8 cellular contexts compared by ENCODE assay signal in the genomic region with DNA sequence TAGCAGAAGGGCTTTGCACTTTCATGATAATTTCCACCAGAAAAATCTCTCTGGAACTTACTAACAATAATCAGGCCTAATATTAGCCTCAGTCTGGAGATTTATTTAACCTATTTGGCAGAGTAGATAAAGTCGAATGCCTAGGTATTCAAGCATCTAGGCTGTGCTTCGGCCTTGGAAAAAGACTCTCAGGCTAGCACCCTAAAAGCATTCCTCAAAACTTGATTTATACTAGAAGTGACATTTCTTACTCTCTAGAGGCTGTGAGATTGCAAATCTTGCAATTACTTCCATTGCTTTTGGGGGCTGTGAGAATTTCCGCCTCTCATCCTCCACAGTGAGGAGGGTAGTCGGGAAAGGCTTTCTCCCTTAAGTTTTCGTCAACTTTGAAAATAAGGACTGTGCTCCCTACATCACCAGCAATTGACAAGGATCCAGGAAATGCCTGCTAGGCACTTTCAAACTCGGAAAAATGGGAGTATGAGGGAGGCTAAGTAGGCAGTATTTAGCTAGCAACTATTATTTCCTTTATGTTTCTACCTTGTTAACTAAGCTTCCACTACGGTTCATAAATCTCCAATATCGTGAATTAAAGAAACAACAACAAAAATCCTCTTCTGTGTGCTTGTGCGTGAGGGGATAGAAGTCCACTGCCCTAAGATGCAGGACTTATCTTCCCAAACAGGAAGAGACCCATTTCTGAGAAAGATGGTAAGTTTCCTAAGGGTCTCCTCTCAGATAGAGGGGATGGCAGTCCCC. TPM values are rescaled to one million over a fixed set of nuclear protein-coding genes. Genes with fewer than 3 reads are reported as not detected.
A peak's percentile ranks its signal among the peaks of the same experiment; 100 is the strongest.
DNase-seq lines count a peak whose midpoint lies in the region; ATAC-seq, FAIRE-seq and TF ChIP-seq lines count a peak whose summit lies in the region.

No MANE protein-coding gene starts in this region.

- peaks cover 10% of the 10 kb centered on the region for H3K36me3 Mint-ChIP-seq in activated CD8-positive, alpha-beta memory T cell treated with anti-CD3 and anti-CD28 coated beads, Interleukin-2, amount 10 ng/mL, durations not matched to agents 7 days and 5 days

- peak overlapping the region; percentile 42 for H2AFZ ChIP-seq in HepG2 (ENCODE audit: low read length)

- CTCF ChIA-PET in activated CD8-positive, alpha-beta memory T cell treated with anti-CD3 and anti-CD28 coated beads, Interleukin-2, amount 10 ng/mL, durations not matched to agents 7 days and 5 days (lab: Charles Lee), result interaction anchor here (1.0 to 2.9 kb wide), 4 partner anchors 8 to 626 kb away, joined by 3 to 20 read pairs (median 4); no protein-coding TSS in a partner anchor
- CTCF ChIA-PET in HepG2 (lab: Yijun Ruan, JAX; ENCODE audit: low intra/inter-chr PET ratio, low total read pairs), result no interaction called here

- peaks cover 12% of the 10 kb centered on the region for H3K79me2 ChIP-seq in HepG2 (ENCODE audit: insufficient read depth, low read length)

- TF ChIP-seq RAD21 in HepG2 (CRISPR knock-in tag; IDR thresholded peaks at IDR 0.05), result no peak

- BruUV-seq in HepG2 (replicated peaks; lab: Mats Ljungman, UMichigan), result TSS peak; percentile 90

- ATAC-seq in activated CD8-positive, alpha-beta memory T cell treated with anti-CD3 and anti-CD28 coated beads, Interleukin-2, amount 10 ng/mL, durations not matched to agents 7 days and 5 days, result no peak
- no peak for ATAC-seq in HepG2
- ATAC-seq in GM21528 (IDR thresholded peaks at IDR 0.05; ENCODE audit: low FRiP score, unreplicated experiment), result no peak

- peaks cover 13 to 23% of the 10 kb centered on the region in 2 donors for H3K4me1 ChIP-seq in adrenal gland (replicated peaks in 1 of 2)
- peaks cover 23% of the 10 kb centered on the region for H3K4me1 ChIP-seq in HepG2 (ENCODE audit: insufficient read depth, low read length)
- peaks cover 11% of the 10 kb centered on the region for H3K4me1 ChIP-seq in thymus (ENCODE audit: control insufficient read depth, insufficient read depth, low read length)

- TF ChIP-seq EP300 in HepG2 (IDR thresholded peaks at IDR 0.05; ENCODE audit: low read depth in 2 of 2, low read length in 2 of 2), result no peak
- no peak for TF ChIP-seq EP300 in HepG2 (CRISPR knock-in tag; IDR thresholded peaks at IDR 0.05; ENCODE audit: borderline replicate concordance)

- in situ Hi-C loops in HepG2 (cut with HindIII; ENCODE audit: extremely low pct_ligation_motif_present, low pct_unique_long_range_greater_than_20kb), result loop anchor here (10.0 to 25.0 kb wide), 2 partner anchors 467 to 635 kb away; no protein-coding TSS in a partner anchor

- no peak for FAIRE-seq in HepG2 (lab: Jason Lieb, UNC)

- POLR2A ChIA-PET in HepG2 (lab: Yijun Ruan, JAX), result interaction anchor here (0.7 to 1.9 kb wide), 3 partner anchors 468 to 848 kb away, joined by 3 to 11 read pairs (median 9); no protein-coding TSS in a partner anchor

- H3K9ac ChIP-seq in HepG2 (ENCODE audit: insufficient read depth, low read depth, low read length), result peak overlapping the region; percentile 65

- no peaks in the 10 kb centered on the region for H3K9me3 ChIP-seq in adrenal gland (replicated peaks in 1 of 3)
- no peaks in the 10 kb centered on the region for H3K9me3 ChIP-seq in HepG2 (ENCODE audit: low read length)
- peaks cover 1% of the 10 kb centered on the region for H3K9me3 ChIP-seq in thymus (ENCODE audit: control insufficient read depth)

- H3K4me1 Mint-ChIP-seq in activated CD8-positive, alpha-beta memory T cell treated with anti-CD3 and anti-CD28 coated beads, Interleukin-2, amount 10 ng/mL, durations not matched to agents 7 days and 5 days, result peaks cover 17% of the 10 kb centered on the region

- peak overlapping the region; percentile 89 for H3K4me3 Mint-ChIP-seq in activated CD8-positive, alpha-beta memory T cell treated with anti-CD3 and anti-CD28 coated beads, Interleukin-2, amount 10 ng/mL, durations not matched to agents 7 days and 5 days

- TF ChIP-seq CTCF in adrenal gland (IDR thresholded peaks at IDR 0.05), result no peak
- TF ChIP-seq CTCF in HepG2 (CRISPR knock-in tag; IDR thresholded peaks at IDR 0.05), result no peak

- H3K27me3 ChIP-seq in adrenal gland (no peaks in the 10 kb centered on the region), HepG2 (ENCODE audit: control insufficient read depth in 1 of 2, insufficient read depth in 2 of 2, low read length in 2 of 2) (peaks cover 0 to 6% of the 10 kb centered on the region in 2 experiments; a peak in 2 of 5 replicates), thymus (ENCODE audit: control insufficient read depth, insufficient read depth) (peaks cover 7% of the 10 kb centered on the region)

- H4K20me1 ChIP-seq in HepG2 (ENCODE audit: insufficient read depth, low read length), result peaks cover 9% of the 10 kb centered on the region; the same call in 1 of the 2 replicates

- no peaks in the 10 kb centered on the region for H3K27me3 Mint-ChIP-seq in activated CD8-positive, alpha-beta memory T cell treated with anti-CD3 and anti-CD28 coated beads, Interleukin-2, amount 10 ng/mL, durations not matched to agents 7 days and 5 days

- intact Hi-C loops in adrenal gland (cut with DNase I) (loop anchor here (10.0 kb wide), 1 partner anchor 627 kb away; no protein-coding TSS in a partner anchor), HepG2 (cut with micrococcal nuclease; ENCODE audit: unreplicated experiment) (loop anchor here (5.0 kb wide), 2 partner anchors 100 to 1745 kb away; partner anchors contain the start of gene CCN1)

- WGBS in adrenal gland, 4 donors, result 16 to 30% (median 27%) methylated on average over 9 of the region's 9 CpGs
- 2% methylated on average over 9 of the region's 9 CpGs for WGBS in HepG2 (ENCODE audit: low lambda C conversion rate)
- WGBS in thymus, result 65% methylated on average over 9 of the region's 9 CpGs

- no peak for TF ChIP-seq POLR2A in adrenal gland (IDR thresholded peaks at IDR 0.05)
- TF ChIP-seq POLR2A in HepG2 (IDR thresholded peaks at IDR 0.05; ENCODE audit: insufficient read depth in 1 of 2, low read depth in 2 of 2, low read length in 2 of 2), result no peak

- H3K36me3 ChIP-seq in adrenal gland (replicated peaks in 1 of 2) (no peaks in the 10 kb centered on the region), HepG2 (replicated peaks in 1 of 2; ENCODE audit: control insufficient read depth in 1 of 2, insufficient read depth in 2 of 2, low read length in 2 of 2) (no peaks in the 10 kb centered on the region), thymus (ENCODE audit: control insufficient read depth, insufficient read depth) (no peaks in the 10 kb centered on the region)

- H3K27ac ChIP-seq in adrenal gland (peak overlapping the region; percentile 17 to 96 (median 91)), HepG2 (ENCODE audit: extremely low read length, insufficient read depth, low read length) (no peak overlapping the region), thymus (ENCODE audit: low read depth) (peak overlapping the region; percentile 84)

- no peak for DNase-seq in activated CD8-positive, alpha-beta memory T cell treated with anti-CD3 and anti-CD28 coated beads, Interleukin-2, amount 10 ng/mL, durations not matched to agents 7 days and 5 days
- no peak for DNase-seq in activated CD8-positive, alpha-beta memory T cell treated with anti-CD3 and anti-CD28 coated beads, Interleukin-2, amount 50 U/mL, for 48 hours
- no peak for DNase-seq in adrenal gland
- DNase-seq in HepG2 (ENCODE audit: low spot score), result no peak
- no peak for DNase-seq in NCI-H1694 (lab: John Stamatoyannopoulos, UW)
- no peak for DNase-seq in NCI-H524 treated with DMSO at 0.1 percent for 48 hours (lab: John Stamatoyannopoulos, UW)

- peak overlapping the region; percentile 90 for H3K27ac Mint-ChIP-seq in activated CD8-positive, alpha-beta memory T cell treated with anti-CD3 and anti-CD28 coated beads, Interleukin-2, amount 10 ng/mL, durations not matched to agents 7 days and 5 days

- H3K4me2 ChIP-seq in HepG2 (ENCODE audit: low read depth, low read length), result peak overlapping the region; percentile 90

- H3K9me3 Mint-ChIP-seq in activated CD8-positive, alpha-beta memory T cell treated with anti-CD3 and anti-CD28 coated beads, Interleukin-2, amount 10 ng/mL, durations not matched to agents 7 days and 5 days (ENCODE audit: low read depth), result no peaks in the 10 kb centered on the region

- H3K4me3 ChIP-seq in adrenal gland (peak overlapping the region in 3 of 4 donors; percentile 4 to 94 (median 81)), HepG2 (replicated peaks in 1 of 3; ENCODE audit: insufficient read depth in 1 of 3, low read depth in 2 of 3, low read length in 3 of 3) (peak overlapping the region; percentile 69 to 87 (median 80)), thymus (ENCODE audit: low read length) (peak overlapping the region; percentile 84)

TF ChIP-seq in HepG2, 621 proteins besides CTCF, POLR2A, EP300 and RAD21 (continues in another document):
- TF ChIP-seq EZH2 (conservative IDR thresholded peaks at IDR 0.05; ENCODE audit: low read depth, low read length) (0 out of 2 replicates have a peak, but pooled peaks have one; percentile 58), ZNF263 (CRISPR knock-in tag; IDR thresholded peaks at IDR 0.05) (peak; percentile 72)

RNA-seq across cellular contexts. Expression of gene LMO4, which starts 1.1 kb away (rescaled TPM):
- total RNA-seq in activated CD8-positive, alpha-beta memory T cell treated with anti-CD3 and anti-CD28 coated beads, Interleukin-2, amount 10 ng/mL, durations not matched to agents 7 days and 5 days, result 10 to 100 TPM; 49.2 to 63.7 TPM
- total RNA-seq in adrenal gland (10 to 100 TPM; 10.3 to 26.9 (median 22.1) TPM), HepG2 (2016; rRNA removed; fragmentation: Illumina TruSeq; extraction: Trizol) (18.2 and 19.3 TPM in 2 replicates)
- polyA plus RNA-seq in adrenal gland (10 to 100 TPM; 16.2 to 21.6 (median 21.1) TPM), HepG2 (2011; rRNA removed) (49.9 and 51.8 TPM in 2 replicates), thymus (57.0 TPM)
- 17.4 and 17.9 TPM in 2 replicates for total RNA-seq in HepG2 (2016; cell fraction: cytosol; rRNA removed; fragmentation: Illumina TruSeq; extraction: Trizol; ENCODE audit: low read depth)
- total RNA-seq in HepG2 (2016; cell fraction: insoluble cytoplasmic fraction; rRNA removed; fragmentation: Illumina TruSeq; extraction: Trizol), result 16.4 and 19.6 TPM in 2 replicates
- total RNA-seq in HepG2 (2016; cell fraction: membrane; rRNA removed; fragmentation: Illumina TruSeq; extraction: Trizol), result 33.7 and 34.0 TPM in 2 replicates
- 10.8 and 11.3 TPM in 2 replicates for total RNA-seq in HepG2 (2016; cell fraction: nucleus; rRNA removed; fragmentation: Illumina TruSeq; extraction: Trizol)
- 37.6 and 48.6 TPM in 2 replicates for polyA plus RNA-seq in HepG2 (2011; cell fraction: cytosol; rRNA removed)
- polyA plus RNA-seq in HepG2 (2011; cell fraction: nucleus; rRNA removed), result 23.7 and 30.8 TPM in 2 replicates
- 28.8 and 41.3 TPM in 2 replicates for polyA plus RNA-seq in HepG2 (2012)
- polyA plus RNA-seq in HepG2 (2016; cell fraction: cytosol; fragmentation: Illumina TruSeq; extraction: Trizol; ENCODE audit: low read depth), result 23.6 and 24.2 TPM in 2 replicates
- 25.7 and 27.6 TPM in 2 replicates for polyA plus RNA-seq in HepG2 (2016; cell fraction: insoluble cytoplasmic fraction; fragmentation: Illumina TruSeq; extraction: Trizol; ENCODE audit: low read depth)
- polyA plus RNA-seq in HepG2 (2016; cell fraction: membrane; fragmentation: Illumina TruSeq; extraction: Trizol; ENCODE audit: low read depth), result 39.0 and 39.5 TPM in 2 replicates
- polyA plus RNA-seq in HepG2 (2016; cell fraction: nucleus; fragmentation: Illumina TruSeq; extraction: Trizol; ENCODE audit: insufficient read depth, low read depth), result 21.2 and 23.4 TPM in 2 replicates
- 23.9 and 48.3 TPM in 2 replicates for polyA minus RNA-seq in HepG2 (2011; rRNA and poly(A)+ RNA removed; ENCODE audit: low replicate concordance)
- 14.4 and 15.8 TPM in 2 replicates for polyA minus RNA-seq in HepG2 (2011; cell fraction: cytosol; rRNA and poly(A)+ RNA removed)
- 25.0 and 28.3 TPM in 2 replicates for polyA minus RNA-seq in HepG2 (2011; cell fraction: nucleus; rRNA and poly(A)+ RNA removed)
